In the genomic region with DNA sequence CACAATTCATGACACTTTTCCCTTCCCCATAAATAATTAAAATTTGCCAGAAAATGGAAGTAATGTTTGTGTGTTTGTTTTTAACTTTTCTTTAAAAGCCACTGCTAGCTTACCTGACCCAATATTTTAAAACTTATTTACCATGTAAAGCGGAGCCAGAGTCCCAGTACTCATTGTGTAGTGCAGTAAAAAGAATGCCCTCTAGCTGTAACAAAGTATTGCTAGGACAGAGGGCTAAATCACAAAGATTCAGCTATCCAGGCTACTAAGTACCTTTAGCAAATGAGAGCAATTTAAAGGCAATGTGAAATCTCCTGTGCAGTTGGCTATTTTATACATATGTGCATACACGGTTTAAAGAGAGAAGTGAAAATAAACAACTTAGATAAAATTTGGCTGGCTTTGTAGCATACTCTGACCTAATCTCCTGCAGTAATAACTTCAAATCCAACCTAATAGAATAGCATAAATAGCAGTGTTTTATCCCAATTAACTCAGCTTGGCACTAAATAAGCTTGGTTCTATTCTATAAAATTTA, we compare ENCODE assay signal across 17 cellular contexts.
"Had no signal": no experiment of that assay in that cellular context is flagged by ENCODE, and none has a peak within 500 bp of the region (broad histone marks: within the 10 kb centered on the region; RNA-seq: fewer than 3 reads in every experiment).

No MANE protein-coding gene starts in this region.

- ATAC-seq: gastrocnemius medialis; heart right ventricle; naive thymus-derived CD8-positive, alpha-beta T cell; upper lobe of right lung had no signal

- H3K4me3 ChIP-seq: gastrocnemius medialis, heart right ventricle, left ventricle myocardium inferior, thoracic aorta, upper lobe of right lung had no signal

- H3K27me3 Mint-ChIP-seq: activated CD4-positive, alpha-beta T cell treated with anti-CD3 and anti-CD28 coated beads, Interleukin-2, amount 10 ng/mL, durations not matched to agents 7 days and 5 days; activated naive CD8-positive, alpha-beta T cell; memory B cell; naive thymus-derived CD8-positive, alpha-beta T cell had no signal

- H3K27ac ChIP-seq: brain microvascular endothelial cell, epithelial cell of prostate, gastrocnemius medialis, heart right ventricle, left ventricle myocardium inferior, thoracic aorta, upper lobe of right lung had no signal

- H3K4me1 Mint-ChIP-seq: activated CD4-positive, alpha-beta T cell treated with anti-CD3 and anti-CD28 coated beads, Interleukin-2, amount 10 ng/mL, durations not matched to agents 7 days and 5 days; memory B cell; naive thymus-derived CD8-positive, alpha-beta T cell had no signal

- H3K27me3 ChIP-seq: brain microvascular endothelial cell, gastrocnemius medialis, heart right ventricle, upper lobe of right lung had no signal

- H3K27ac Mint-ChIP-seq: activated CD4-positive, alpha-beta T cell treated with anti-CD3 and anti-CD28 coated beads, Interleukin-2, amount 10 ng/mL, durations not matched to agents 7 days and 5 days; activated naive CD8-positive, alpha-beta T cell; memory B cell; naive thymus-derived CD8-positive, alpha-beta T cell had no signal

- H3K36me3 Mint-ChIP-seq: activated naive CD8-positive, alpha-beta T cell; memory B cell; naive thymus-derived CD8-positive, alpha-beta T cell had no signal

- H3K9me3 ChIP-seq: gastrocnemius medialis, left ventricle myocardium inferior, thoracic aorta, upper lobe of right lung had no signal

- H3K4me1 ChIP-seq: gastrocnemius medialis, heart right ventricle, left ventricle myocardium inferior, upper lobe of right lung had no signal

- DNase-seq: activated CD4-positive, alpha-beta T cell treated with anti-CD3 and anti-CD28 coated beads, Interleukin-2, amount 10 ng/mL, durations not matched to agents 7 days and 5 days; activated CD8-positive, alpha-beta memory T cell treated with anti-CD3 and anti-CD28 coated beads, Interleukin-2, amount 50 U/mL, for 48 hours; activated gamma-delta T cell treated with Interleukin-2 at 50 U/mL for 16 hours; brain microvascular endothelial cell; effector memory CD4-positive, alpha-beta T cell; gastrocnemius medialis; heart right ventricle; left ventricle myocardium inferior; naive thymus-derived CD8-positive, alpha-beta T cell; stimulated activated CD4-positive, alpha-beta T cell treated with anti-CD3 and anti-CD28 coated beads, Interleukin-12 subunit alpha, Interleukin-12 subunit beta, amount 100 ng/mL, for 4 hours; stimulated activated CD4-positive, alpha-beta T cell treated with anti-CD3 and anti-CD28 coated beads, Interleukin-2, amount 100 ng/mL, for 24 hours; T-helper 2 cell; upper lobe of right lung had no signal

- H3K4me3 Mint-ChIP-seq: activated CD4-positive, alpha-beta T cell treated with anti-CD3 and anti-CD28 coated beads, Interleukin-2, amount 10 ng/mL, durations not matched to agents 7 days and 5 days; activated naive CD8-positive, alpha-beta T cell; memory B cell; naive thymus-derived CD8-positive, alpha-beta T cell had no signal

- H3K36me3 ChIP-seq: brain microvascular endothelial cell, gastrocnemius medialis, heart right ventricle, left ventricle myocardium inferior, thoracic aorta, upper lobe of right lung had no signal
